ENCODE assay signal across 26 cellular contexts in the genomic region with DNA sequence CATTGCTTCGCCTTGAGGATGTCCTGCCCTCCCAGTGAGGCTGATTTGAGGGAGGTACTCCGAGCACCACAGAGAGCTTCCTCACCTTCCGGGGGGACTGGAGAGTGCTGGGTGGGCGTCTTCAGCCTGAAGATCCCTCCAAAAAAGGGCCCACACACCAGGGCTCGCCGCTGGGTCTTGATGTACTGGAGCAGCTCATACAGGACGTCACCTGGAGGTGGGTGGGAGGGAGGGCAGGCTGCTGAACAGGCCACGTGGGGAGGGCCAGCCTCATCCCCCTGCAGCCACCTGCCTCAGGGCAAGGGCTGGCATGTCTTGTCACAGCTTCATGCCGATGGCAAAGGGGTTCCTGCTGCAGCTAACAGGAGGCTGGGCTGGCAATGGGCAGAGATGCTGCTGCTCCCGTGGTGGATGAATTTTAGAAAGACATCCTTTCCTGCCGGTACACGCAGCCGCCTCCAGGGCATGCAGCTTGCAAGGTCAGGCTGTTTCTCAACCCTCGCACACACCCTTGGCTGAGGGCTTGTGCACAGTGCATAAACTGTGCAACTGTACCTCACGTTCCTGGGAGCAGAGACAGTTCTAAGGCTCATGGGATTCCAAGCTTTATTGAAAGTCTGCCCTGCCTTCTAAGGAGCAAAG. TPM values are rescaled to one million over a fixed set of nuclear protein-coding genes. Genes with fewer than 3 reads are reported as not detected.
DNase-seq lines count a peak whose midpoint lies in the region; ATAC-seq and TF ChIP-seq lines count a peak whose summit lies in the region.
"Had no signal": no experiment of that assay in that cellular context is flagged by ENCODE, and none has a peak within 500 bp of the region (broad histone marks: within the 10 kb centered on the region; RNA-seq: fewer than 3 reads in every experiment).

No MANE protein-coding gene starts in this region.

- no peak for TF ChIP-seq CTCF in Panc1 (IDR thresholded peaks at IDR 0.05)
- no peak for TF ChIP-seq CTCF in glutamatergic neuron (IDR thresholded peaks at IDR 0.05; ENCODE audit: partially characterized antibody, unreplicated experiment)
- no peak for TF ChIP-seq CTCF in esophagus muscularis mucosa (IDR thresholded peaks at IDR 0.05)

- H3K4me1 ChIP-seq in Panc1 (ENCODE audit: control insufficient read depth, insufficient read depth, low read length) (no peaks in the 10 kb centered on the region), esophagus muscularis mucosa (no peaks in the 10 kb centered on the region)
- H3K4me1 ChIP-seq: uterus had no signal

- no peaks in the 10 kb centered on the region for H3K9me3 ChIP-seq in Panc1 (ENCODE audit: control insufficient read depth, insufficient read depth, low read depth, low read length)
- H3K9me3 ChIP-seq in esophagus muscularis mucosa: no peaks in the 10 kb centered on the region
- H3K9me3 ChIP-seq: esophagus squamous epithelium, MG63, neutrophil, spleen, uterus had no signal

- DNase-seq in NCI-H1417 (lab: John Stamatoyannopoulos, UW) (peak in 2 of 3 experiments; percentile 30 to 50), NCI-H1417 treated with DMSO at 0.1 percent for 48 hours (lab: John Stamatoyannopoulos, UW) (no peak), ELF-1 (ENCODE audit: low read depth, low spot score) (peak; percentile 39), Panc1 (ENCODE audit: low read depth, low spot score) (no peak), glutamatergic neuron (peak; percentile 34), esophagus muscularis mucosa (ENCODE audit: extremely low spot score) (no peak)
- DNase-seq in activated CD8-positive, alpha-beta memory T cell treated with anti-CD3 and anti-CD28 coated beads, Interleukin-2, amount 50 U/mL, for 48 hours: no peak
- DNase-seq in activated naive CD4-positive, alpha-beta T cell (lab: John Stamatoyannopoulos, UW): no peak
- DNase-seq: 8988T; activated gamma-delta T cell; C1 segment of cervical spinal cord; central memory CD4-positive, alpha-beta T cell; esophagus squamous epithelium; MG63; NCI-H2107; NCI-H774; spleen; substantia nigra; T1000; uterus had no signal

- H3K36me3 Mint-ChIP-seq in glutamatergic neuron (ENCODE audit: unreplicated experiment): no peaks in the 10 kb centered on the region

- CTCF ChIA-PET in Panc1 (lab: Charles Lee): no interaction called here

- in situ Hi-C loops in Panc1 (cut with HindIII; ENCODE audit: low pct_unique_long_range_greater_than_20kb, low sequenced_read_pairs): no loop called here

- no peak for TF ChIP-seq EP300 in esophagus muscularis mucosa (IDR thresholded peaks at IDR 0.05)

- H3K4me1 Mint-ChIP-seq in glutamatergic neuron (ENCODE audit: low read depth, unreplicated experiment): no peaks in the 10 kb centered on the region

- ATAC-seq in Panc1: peak; percentile 37; the same call in 1 of the 2 replicates
- ATAC-seq: activated CD4-positive, CD25-positive, alpha-beta regulatory T cell treated with anti-CD3 and anti-CD28 coated beads, Interleukin-2, amount 50 U/mL, for 24 hours had no signal

- H3K27me3 Mint-ChIP-seq in glutamatergic neuron (ENCODE audit: unreplicated experiment): peaks cover 2% of the 10 kb centered on the region

- no peak overlapping the region for H3K4me3 ChIP-seq in Panc1 (ENCODE audit: low read depth in 2 of 2, low read length in 2 of 2)
- no peak overlapping the region for H3K4me3 ChIP-seq in esophagus muscularis mucosa
- H3K4me3 ChIP-seq: esophagus squamous epithelium, MG63, SK-N-MC, spleen, uterus had no signal

- H3K4me3 Mint-ChIP-seq in glutamatergic neuron (ENCODE audit: unreplicated experiment): no peak overlapping the region

- POLR2A ChIA-PET in Panc1 (lab: Charles Lee): interaction anchor here (0.7 kb wide), 1 partner anchor 54 kb away, joined by 4 read pairs; no protein-coding TSS in a partner anchor

- H3K27me3 ChIP-seq in Panc1 (ENCODE audit: control insufficient read depth, insufficient read depth, low read length): no peaks in the 10 kb centered on the region
- H3K27me3 ChIP-seq in esophagus muscularis mucosa: peaks cover 0 to 8% (median 0%) of the 10 kb centered on the region in 4 donors
- H3K27me3 ChIP-seq: esophagus squamous epithelium, MG63, neutrophil, spleen, uterus had no signal

- no peak overlapping the region for H3K27ac ChIP-seq in Panc1 (ENCODE audit: low read length)
- H3K27ac ChIP-seq in esophagus muscularis mucosa (replicated peaks in 1 of 4): no peak overlapping the region
- H3K27ac ChIP-seq: esophagus squamous epithelium, neutrophil, SK-N-MC, spleen, uterus had no signal

- no peaks in the 10 kb centered on the region for H3K9me3 Mint-ChIP-seq in glutamatergic neuron (ENCODE audit: unreplicated experiment)

- H3K36me3 ChIP-seq in Panc1 (ENCODE audit: control insufficient read depth, insufficient read depth, low read length) (no peaks in the 10 kb centered on the region), esophagus muscularis mucosa (no peaks in the 10 kb centered on the region)
- H3K36me3 ChIP-seq: esophagus squamous epithelium, MG63, neutrophil, uterus had no signal

- no TSS peak for BruUV-seq in Panc1 (replicated peaks; lab: Mats Ljungman, UMichigan)

- no peak overlapping the region for H3K27ac Mint-ChIP-seq in glutamatergic neuron (ENCODE audit: unreplicated experiment)

- TF ChIP-seq POLR2A in esophagus muscularis mucosa (IDR thresholded peaks at IDR 0.05; ENCODE audit: low read depth): no peak

- intact Hi-C loops in Panc1 (cut with micrococcal nuclease; ENCODE audit: unreplicated experiment) (no loop called here), esophagus muscularis mucosa (cut with DNase I) (no loop called here)

- 68% methylated on average over 12 of the region's 15 CpGs for WGBS in esophagus muscularis mucosa

RNA-seq across cellular contexts. Expression of gene ETV7, which starts 14.0 kb away (rescaled TPM):
- total RNA-seq in Panc1 (2021; ENCODE audit: unreplicated experiment) (2.0 TPM), glutamatergic neuron (ENCODE audit: unreplicated experiment) (not detected), esophagus muscularis mucosa (1 to 10 TPM in 1 of 4 donors, under 1 TPM in 1, not detected in 2; 0.71 to 1.5 TPM)
- polyA plus RNA-seq in Panc1 (2012; ENCODE audit: insufficient read length): 1.5 TPM

RNA-seq across cellular contexts. Expression of gene BNIP5, which starts 36.8 kb away (rescaled TPM):
- not detected for total RNA-seq in Panc1 (2021; ENCODE audit: unreplicated experiment)
- polyA plus RNA-seq in Panc1 (2012; ENCODE audit: insufficient read length): not detected
- total RNA-seq in glutamatergic neuron (ENCODE audit: unreplicated experiment): not detected
- total RNA-seq in esophagus muscularis mucosa: not detected
- total RNA-seq: esophagus squamous epithelium, H4, liver, renal cortical epithelial cell, spleen, uterus had no signal
- polyA plus RNA-seq: liver had no signal

Comparison
In these comparisons a context has a peak if more than half of its experiments do, and no peak if none do; other contexts are left out.
1. DNase-seq: peak in NCI-H1417 (2 of 3), ELF-1 (single experiment) and glutamatergic neuron (single experiment); none in NCI-H1417 treated with DMSO at 0.1 percent for 48 hours (single experiment), Panc1 (single experiment), activated CD8-positive, alpha-beta memory T cell treated with anti-CD3 and anti-CD28 coated beads, Interleukin-2, amount 50 U/mL, for 48 hours (single experiment), activated naive CD4-positive, alpha-beta T cell (0 of 4) and esophagus muscularis mucosa (single experiment).